Comparison of ENCODE assay signal across 1 cellular context in the genomic region with DNA sequence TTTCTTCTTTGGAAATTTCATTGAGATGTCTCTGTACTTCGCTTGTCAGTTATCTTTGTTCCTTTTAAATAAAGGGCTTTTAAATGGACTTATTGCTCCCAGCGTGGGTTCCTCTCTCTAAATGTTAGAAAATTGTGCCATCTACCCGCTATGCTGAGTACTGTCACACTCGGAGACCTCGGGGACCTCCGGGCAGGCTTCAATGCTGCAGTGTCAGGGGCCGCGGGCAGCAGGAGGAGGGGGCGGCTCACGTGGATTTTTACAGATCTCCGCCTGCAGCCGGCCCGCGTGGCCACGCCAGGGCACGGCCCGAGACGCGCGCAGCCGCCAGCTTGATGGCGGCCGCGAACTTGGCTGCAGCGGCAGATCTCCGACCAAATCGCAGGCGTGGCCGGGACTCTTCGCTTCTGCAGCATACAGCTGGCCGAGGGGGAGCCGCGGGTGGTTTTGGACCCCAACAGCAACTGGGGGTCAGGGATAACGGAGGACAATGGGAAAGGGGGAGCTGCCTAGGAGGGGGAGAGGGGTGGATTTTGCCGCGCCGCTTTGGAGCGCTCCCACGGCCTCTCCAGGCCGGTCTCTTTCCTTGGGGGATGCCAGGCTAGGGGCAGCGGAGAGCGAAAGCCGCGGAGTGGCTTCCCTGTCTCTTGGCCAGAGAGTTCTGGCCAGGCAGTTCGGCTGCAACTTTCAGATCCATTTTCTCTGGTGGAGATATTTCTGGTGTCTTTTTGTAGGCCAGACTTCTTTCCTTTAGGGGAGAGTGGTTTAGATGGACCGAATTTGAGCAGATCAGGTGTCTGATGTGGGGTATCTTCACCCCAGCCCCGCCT.
A peak's percentile ranks its signal among the peaks of the same experiment; 100 is the strongest.
TF ChIP-seq lines count a peak whose summit lies in the region.

No MANE protein-coding gene starts in this region.

TF ChIP-seq in GM12878, 131 proteins besides CTCF, POLR2A, EP300 and RAD21 (continued from another document and continues in another):
- TF ChIP-seq RUNX3 (IDR thresholded peaks at IDR 0.05; ENCODE audit: low read length) (no peak), WRNIP1 (IDR thresholded peaks at IDR 0.05; ENCODE audit: borderline replicate concordance, low read depth, low read length) (no peak), SRF (IDR thresholded peaks at IDR 0.05; ENCODE audit: low read depth in 2 of 2, low read length in 2 of 2) (no peak), IKZF2 (IDR thresholded peaks at IDR 0.05) (0 out of 4 replicates have a peak, but pooled peaks of 1 of the 2 experiments have one; percentile 26), NR2F1 (conservative IDR thresholded peaks at IDR 0.05) (peak; percentile 59), TCF7 (IDR thresholded peaks at IDR 0.05; ENCODE audit: borderline replicate concordance) (no peak), CBFB (IDR thresholded peaks at IDR 0.05; ENCODE audit: low read depth) (no peak), STAT1 (conservative IDR thresholded peaks at IDR 0.05) (no peak), NBN (IDR thresholded peaks at IDR 0.05) (peak; percentile 39; the same call in 1 of the 2 replicates), ZNF384 (IDR thresholded peaks at IDR 0.05; ENCODE audit: borderline replicate concordance, low read depth, low read length) (no peak), SMC3 (IDR thresholded peaks at IDR 0.05; ENCODE audit: borderline replicate concordance, low read length) (peak; percentile 87), KDM1A (IDR thresholded peaks at IDR 0.05; ENCODE audit: borderline replicate concordance) (no peak), SPI1 (IDR thresholded peaks at IDR 0.05; ENCODE audit: borderline replicate concordance, insufficient read depth, low read depth, low read length) (no peak), POLR2AphosphoS2 (IDR thresholded peaks at IDR 0.05; ENCODE audit: low read depth, low read length) (no peak), HDAC6 (IDR thresholded peaks at IDR 0.05; ENCODE audit: unreplicated experiment) (no peak), BACH1 (IDR thresholded peaks at IDR 0.05; ENCODE audit: borderline replicate concordance) (0 out of 2 replicates have a peak, but pooled peaks have one; percentile 44), EGR1 (IDR thresholded peaks at IDR 0.05; ENCODE audit: borderline replicate concordance in 1 of 2, low read depth in 2 of 2, low read length in 2 of 2) (no peak), JUNB (IDR thresholded peaks at IDR 0.05) (no peak), POU2F2 (IDR thresholded peaks at IDR 0.05; ENCODE audit: borderline replicate concordance, low read depth, low read length) (no peak), FOS (IDR thresholded peaks at IDR 0.05; ENCODE audit: borderline replicate concordance, extremely low read depth, insufficient read length) (no peak), CREM (IDR thresholded peaks at IDR 0.05; ENCODE audit: low read depth) (no peak), FOXM1 (IDR thresholded peaks at IDR 0.05; ENCODE audit: low read depth, low read length) (no peak), BRCA1 (IDR thresholded peaks at IDR 0.05; ENCODE audit: low read depth, low read length) (no peak), RBBP5 (conservative IDR thresholded peaks at IDR 0.05) (no peak), ZNF207 (IDR thresholded peaks at IDR 0.05; ENCODE audit: borderline replicate concordance) (no peak), ZNF622 (IDR thresholded peaks at IDR 0.05) (no peak), TAF1 (IDR thresholded peaks at IDR 0.05; ENCODE audit: borderline replicate concordance, low read depth, low read length) (no peak)
- TF ChIP-seq, protein P1, sequence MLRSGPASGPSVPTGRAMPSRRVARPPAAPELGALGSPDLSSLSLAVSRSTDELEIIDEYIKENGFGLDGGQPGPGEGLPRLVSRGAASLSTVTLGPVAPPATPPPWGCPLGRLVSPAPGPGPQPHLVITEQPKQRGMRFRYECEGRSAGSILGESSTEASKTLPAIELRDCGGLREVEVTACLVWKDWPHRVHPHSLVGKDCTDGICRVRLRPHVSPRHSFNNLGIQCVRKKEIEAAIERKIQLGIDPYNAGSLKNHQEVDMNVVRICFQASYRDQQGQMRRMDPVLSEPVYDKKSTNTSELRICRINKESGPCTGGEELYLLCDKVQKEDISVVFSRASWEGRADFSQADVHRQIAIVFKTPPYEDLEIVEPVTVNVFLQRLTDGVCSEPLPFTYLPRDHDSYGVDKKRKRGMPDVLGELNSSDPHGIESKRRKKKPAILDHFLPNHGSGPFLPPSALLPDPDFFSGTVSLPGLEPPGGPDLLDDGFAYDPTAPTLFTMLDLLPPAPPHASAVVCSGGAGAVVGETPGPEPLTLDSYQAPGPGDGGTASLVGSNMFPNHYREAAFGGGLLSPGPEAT (IDR thresholded peaks at IDR 0.05; ENCODE audit: low read depth), result no peak
- TF ChIP-seq, protein P2, sequence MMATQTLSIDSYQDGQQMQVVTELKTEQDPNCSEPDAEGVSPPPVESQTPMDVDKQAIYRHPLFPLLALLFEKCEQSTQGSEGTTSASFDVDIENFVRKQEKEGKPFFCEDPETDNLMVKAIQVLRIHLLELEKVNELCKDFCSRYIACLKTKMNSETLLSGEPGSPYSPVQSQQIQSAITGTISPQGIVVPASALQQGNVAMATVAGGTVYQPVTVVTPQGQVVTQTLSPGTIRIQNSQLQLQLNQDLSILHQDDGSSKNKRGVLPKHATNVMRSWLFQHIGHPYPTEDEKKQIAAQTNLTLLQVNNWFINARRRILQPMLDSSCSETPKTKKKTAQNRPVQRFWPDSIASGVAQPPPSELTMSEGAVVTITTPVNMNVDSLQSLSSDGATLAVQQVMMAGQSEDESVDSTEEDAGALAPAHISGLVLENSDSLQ (IDR thresholded peaks at IDR 0.05), result 0 out of 2 replicates have a peak, but pooled peaks have one; percentile 34
- TF ChIP-seq, protein P3, sequence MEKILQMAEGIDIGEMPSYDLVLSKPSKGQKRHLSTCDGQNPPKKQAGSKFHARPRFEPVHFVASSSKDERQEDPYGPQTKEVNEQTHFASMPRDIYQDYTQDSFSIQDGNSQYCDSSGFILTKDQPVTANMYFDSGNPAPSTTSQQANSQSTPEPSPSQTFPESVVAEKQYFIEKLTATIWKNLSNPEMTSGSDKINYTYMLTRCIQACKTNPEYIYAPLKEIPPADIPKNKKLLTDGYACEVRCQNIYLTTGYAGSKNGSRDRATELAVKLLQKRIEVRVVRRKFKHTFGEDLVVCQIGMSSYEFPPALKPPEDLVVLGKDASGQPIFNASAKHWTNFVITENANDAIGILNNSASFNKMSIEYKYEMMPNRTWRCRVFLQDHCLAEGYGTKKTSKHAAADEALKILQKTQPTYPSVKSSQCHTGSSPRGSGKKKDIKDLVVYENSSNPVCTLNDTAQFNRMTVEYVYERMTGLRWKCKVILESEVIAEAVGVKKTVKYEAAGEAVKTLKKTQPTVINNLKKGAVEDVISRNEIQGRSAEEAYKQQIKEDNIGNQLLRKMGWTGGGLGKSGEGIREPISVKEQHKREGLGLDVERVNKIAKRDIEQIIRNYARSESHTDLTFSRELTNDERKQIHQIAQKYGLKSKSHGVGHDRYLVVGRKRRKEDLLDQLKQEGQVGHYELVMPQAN (conservative IDR thresholded peaks at IDR 0.05), result 0 out of 2 replicates have a peak, but pooled peaks have one; percentile 63
- TF ChIP-seq, protein P4, sequence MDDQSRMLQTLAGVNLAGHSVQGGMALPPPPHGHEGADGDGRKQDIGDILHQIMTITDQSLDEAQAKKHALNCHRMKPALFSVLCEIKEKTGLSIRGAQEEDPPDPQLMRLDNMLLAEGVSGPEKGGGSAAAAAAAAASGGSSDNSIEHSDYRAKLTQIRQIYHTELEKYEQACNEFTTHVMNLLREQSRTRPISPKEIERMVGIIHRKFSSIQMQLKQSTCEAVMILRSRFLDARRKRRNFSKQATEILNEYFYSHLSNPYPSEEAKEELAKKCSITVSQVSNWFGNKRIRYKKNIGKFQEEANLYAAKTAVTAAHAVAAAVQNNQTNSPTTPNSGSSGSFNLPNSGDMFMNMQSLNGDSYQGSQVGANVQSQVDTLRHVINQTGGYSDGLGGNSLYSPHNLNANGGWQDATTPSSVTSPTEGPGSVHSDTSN (IDR thresholded peaks at IDR 0.05; ENCODE audit: insufficient replicate concordance, low read depth, low read length), result no peak
- TF ChIP-seq, protein P5, sequence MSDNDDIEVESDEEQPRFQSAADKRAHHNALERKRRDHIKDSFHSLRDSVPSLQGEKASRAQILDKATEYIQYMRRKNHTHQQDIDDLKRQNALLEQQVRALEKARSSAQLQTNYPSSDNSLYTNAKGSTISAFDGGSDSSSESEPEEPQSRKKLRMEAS (IDR thresholded peaks at IDR 0.05; ENCODE audit: low read depth, low read length), result peak; percentile 70; the same call in 1 of the 2 replicates
- TF ChIP-seq, protein P6, sequence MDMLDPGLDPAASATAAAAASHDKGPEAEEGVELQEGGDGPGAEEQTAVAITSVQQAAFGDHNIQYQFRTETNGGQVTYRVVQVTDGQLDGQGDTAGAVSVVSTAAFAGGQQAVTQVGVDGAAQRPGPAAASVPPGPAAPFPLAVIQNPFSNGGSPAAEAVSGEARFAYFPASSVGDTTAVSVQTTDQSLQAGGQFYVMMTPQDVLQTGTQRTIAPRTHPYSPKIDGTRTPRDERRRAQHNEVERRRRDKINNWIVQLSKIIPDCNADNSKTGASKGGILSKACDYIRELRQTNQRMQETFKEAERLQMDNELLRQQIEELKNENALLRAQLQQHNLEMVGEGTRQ (IDR thresholded peaks at IDR 0.05; ENCODE audit: borderline replicate concordance, low read depth, low read length), result no peak
- TF ChIP-seq, protein P7, sequence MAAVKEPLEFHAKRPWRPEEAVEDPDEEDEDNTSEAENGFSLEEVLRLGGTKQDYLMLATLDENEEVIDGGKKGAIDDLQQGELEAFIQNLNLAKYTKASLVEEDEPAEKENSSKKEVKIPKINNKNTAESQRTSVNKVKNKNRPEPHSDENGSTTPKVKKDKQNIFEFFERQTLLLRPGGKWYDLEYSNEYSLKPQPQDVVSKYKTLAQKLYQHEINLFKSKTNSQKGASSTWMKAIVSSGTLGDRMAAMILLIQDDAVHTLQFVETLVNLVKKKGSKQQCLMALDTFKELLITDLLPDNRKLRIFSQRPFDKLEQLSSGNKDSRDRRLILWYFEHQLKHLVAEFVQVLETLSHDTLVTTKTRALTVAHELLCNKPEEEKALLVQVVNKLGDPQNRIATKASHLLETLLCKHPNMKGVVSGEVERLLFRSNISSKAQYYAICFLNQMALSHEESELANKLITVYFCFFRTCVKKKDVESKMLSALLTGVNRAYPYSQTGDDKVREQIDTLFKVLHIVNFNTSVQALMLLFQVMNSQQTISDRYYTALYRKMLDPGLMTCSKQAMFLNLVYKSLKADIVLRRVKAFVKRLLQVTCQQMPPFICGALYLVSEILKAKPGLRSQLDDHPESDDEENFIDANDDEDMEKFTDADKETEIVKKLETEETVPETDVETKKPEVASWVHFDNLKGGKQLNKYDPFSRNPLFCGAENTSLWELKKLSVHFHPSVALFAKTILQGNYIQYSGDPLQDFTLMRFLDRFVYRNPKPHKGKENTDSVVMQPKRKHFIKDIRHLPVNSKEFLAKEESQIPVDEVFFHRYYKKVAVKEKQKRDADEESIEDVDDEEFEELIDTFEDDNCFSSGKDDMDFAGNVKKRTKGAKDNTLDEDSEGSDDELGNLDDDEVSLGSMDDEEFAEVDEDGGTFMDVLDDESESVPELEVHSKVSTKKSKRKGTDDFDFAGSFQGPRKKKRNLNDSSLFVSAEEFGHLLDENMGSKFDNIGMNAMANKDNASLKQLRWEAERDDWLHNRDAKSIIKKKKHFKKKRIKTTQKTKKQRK (IDR thresholded peaks at IDR 0.05; ENCODE audit: low read depth, low read length), result no peak
- TF ChIP-seq, protein P8, sequence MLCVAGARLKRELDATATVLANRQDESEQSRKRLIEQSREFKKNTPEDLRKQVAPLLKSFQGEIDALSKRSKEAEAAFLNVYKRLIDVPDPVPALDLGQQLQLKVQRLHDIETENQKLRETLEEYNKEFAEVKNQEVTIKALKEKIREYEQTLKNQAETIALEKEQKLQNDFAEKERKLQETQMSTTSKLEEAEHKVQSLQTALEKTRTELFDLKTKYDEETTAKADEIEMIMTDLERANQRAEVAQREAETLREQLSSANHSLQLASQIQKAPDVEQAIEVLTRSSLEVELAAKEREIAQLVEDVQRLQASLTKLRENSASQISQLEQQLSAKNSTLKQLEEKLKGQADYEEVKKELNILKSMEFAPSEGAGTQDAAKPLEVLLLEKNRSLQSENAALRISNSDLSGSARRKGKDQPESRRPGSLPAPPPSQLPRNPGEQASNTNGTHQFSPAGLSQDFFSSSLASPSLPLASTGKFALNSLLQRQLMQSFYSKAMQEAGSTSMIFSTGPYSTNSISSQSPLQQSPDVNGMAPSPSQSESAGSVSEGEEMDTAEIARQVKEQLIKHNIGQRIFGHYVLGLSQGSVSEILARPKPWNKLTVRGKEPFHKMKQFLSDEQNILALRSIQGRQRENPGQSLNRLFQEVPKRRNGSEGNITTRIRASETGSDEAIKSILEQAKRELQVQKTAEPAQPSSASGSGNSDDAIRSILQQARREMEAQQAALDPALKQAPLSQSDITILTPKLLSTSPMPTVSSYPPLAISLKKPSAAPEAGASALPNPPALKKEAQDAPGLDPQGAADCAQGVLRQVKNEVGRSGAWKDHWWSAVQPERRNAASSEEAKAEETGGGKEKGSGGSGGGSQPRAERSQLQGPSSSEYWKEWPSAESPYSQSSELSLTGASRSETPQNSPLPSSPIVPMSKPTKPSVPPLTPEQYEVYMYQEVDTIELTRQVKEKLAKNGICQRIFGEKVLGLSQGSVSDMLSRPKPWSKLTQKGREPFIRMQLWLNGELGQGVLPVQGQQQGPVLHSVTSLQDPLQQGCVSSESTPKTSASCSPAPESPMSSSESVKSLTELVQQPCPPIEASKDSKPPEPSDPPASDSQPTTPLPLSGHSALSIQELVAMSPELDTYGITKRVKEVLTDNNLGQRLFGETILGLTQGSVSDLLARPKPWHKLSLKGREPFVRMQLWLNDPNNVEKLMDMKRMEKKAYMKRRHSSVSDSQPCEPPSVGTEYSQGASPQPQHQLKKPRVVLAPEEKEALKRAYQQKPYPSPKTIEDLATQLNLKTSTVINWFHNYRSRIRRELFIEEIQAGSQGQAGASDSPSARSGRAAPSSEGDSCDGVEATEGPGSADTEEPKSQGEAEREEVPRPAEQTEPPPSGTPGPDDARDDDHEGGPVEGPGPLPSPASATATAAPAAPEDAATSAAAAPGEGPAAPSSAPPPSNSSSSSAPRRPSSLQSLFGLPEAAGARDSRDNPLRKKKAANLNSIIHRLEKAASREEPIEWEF (IDR thresholded peaks at IDR 0.05; ENCODE audit: insufficient replicate concordance, low read depth, low read length), result no peak
- TF ChIP-seq, protein P9, sequence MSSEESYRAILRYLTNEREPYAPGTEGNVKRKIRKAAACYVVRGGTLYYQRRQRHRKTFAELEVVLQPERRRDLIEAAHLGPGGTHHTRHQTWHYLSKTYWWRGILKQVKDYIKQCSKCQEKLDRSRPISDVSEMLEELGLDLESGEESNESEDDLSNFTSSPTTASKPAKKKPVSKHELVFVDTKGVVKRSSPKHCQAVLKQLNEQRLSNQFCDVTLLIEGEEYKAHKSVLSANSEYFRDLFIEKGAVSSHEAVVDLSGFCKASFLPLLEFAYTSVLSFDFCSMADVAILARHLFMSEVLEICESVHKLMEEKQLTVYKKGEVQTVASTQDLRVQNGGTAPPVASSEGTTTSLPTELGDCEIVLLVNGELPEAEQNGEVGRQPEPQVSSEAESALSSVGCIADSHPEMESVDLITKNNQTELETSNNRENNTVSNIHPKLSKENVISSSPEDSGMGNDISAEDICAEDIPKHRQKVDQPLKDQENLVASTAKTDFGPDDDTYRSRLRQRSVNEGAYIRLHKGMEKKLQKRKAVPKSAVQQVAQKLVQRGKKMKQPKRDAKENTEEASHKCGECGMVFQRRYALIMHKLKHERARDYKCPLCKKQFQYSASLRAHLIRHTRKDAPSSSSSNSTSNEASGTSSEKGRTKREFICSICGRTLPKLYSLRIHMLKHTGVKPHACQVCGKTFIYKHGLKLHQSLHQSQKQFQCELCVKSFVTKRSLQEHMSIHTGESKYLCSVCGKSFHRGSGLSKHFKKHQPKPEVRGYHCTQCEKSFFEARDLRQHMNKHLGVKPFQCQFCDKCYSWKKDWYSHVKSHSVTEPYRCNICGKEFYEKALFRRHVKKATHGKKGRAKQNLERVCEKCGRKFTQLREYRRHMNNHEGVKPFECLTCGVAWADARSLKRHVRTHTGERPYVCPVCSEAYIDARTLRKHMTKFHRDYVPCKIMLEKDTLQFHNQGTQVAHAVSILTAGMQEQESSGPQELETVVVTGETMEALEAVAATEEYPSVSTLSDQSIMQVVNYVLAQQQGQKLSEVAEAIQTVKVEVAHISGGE (CRISPR knock-in tag; IDR thresholded peaks at IDR 0.05), result no peak
